ENCODE assay signal across 1 cellular context in the genomic region with DNA sequence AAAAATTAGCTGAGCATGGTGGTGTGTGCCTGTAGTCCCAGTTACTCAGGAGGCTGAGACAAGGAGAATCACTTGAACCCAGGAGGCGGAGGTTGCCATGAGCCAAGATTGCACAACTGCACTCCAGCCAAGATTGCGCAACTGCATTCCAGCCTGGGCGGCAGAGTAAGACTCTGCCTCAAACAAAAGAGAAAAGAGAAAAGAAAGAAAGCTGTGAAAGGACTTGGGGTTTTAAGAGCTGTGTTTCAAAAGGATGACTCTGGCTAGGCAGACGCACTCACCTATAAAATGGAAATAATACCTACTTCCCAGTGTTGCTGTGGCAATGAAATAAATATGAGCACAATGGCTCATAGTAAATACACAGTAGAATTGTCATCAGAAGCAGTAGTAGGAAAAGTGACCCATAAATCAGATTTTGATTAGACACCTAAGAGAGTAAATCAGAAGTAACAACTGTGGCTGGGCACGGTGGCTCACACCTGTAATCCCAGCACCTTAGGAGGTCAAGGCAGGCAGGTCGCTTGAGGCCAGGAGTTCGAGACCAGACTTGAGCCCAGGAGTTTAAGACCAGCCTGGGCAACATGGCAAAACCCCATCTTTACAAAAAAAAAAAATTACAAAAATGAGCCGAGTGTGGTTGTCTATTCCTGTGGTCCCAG.
TF ChIP-seq lines count a peak whose summit lies in the region.

No MANE protein-coding gene starts in this region.

TF ChIP-seq in GM23338, 12 proteins besides CTCF, POLR2A, EP300 and RAD21 (continued from another document):
- TF ChIP-seq REST (IDR thresholded peaks at IDR 0.05; ENCODE audit: unreplicated experiment) (no peak), ZNF331 (CRISPR knock-in tag; IDR thresholded peaks at IDR 0.05; ENCODE audit: low read depth) (no peak), CREB1 (CRISPR knock-in tag; IDR thresholded peaks at IDR 0.05; ENCODE audit: low read depth) (no peak), NANOG (IDR thresholded peaks at IDR 0.05; ENCODE audit: borderline replicate concordance) (no peak)
